ENCODE assay signal across 21 cellular contexts in genomic region chr6:3893487-3893886, GRCh38. TPM values are rescaled to one million over a fixed set of nuclear protein-coding genes. Genes with fewer than 3 reads are reported as not detected.
DNase-seq lines count a peak whose midpoint lies in the region; ATAC-seq, FAIRE-seq and TF ChIP-seq lines count a peak whose summit lies in the region.
"Had no signal": no experiment of that assay in that cellular context is flagged by ENCODE, and none has a peak within 500 bp of the region (broad histone marks: within the 10 kb centered on the region; RNA-seq: fewer than 3 reads in every experiment).

No MANE protein-coding gene starts in this region.

- FAIRE-seq in K562 (lab: Jason Lieb, UNC): no peak
- FAIRE-seq: G401.6, GM12892, GM19239, H1 had no signal

- H3K27ac Mint-ChIP-seq in WTC11 (no peak overlapping the region), mesothelial cell of epicardium (peak overlapping the region; percentile 69)
- H3K27ac Mint-ChIP-seq: B cell; CD4-positive, CD25-positive, alpha-beta regulatory T cell; CD8-positive, alpha-beta T cell had no signal

- H3K4me3 Mint-ChIP-seq in WTC11 (no peak overlapping the region), mesothelial cell of epicardium (no peak overlapping the region)
- H3K4me3 Mint-ChIP-seq: B cell; CD4-positive, CD25-positive, alpha-beta regulatory T cell; CD8-positive, alpha-beta T cell had no signal

- no peak for TF ChIP-seq RAD21 in K562 (CRISPR knock-in tag; conservative IDR thresholded peaks at IDR 0.05 in 1 of 2, IDR thresholded peaks at IDR 0.05 in 1 of 2)

- intact Hi-C loops in K562 (cut with micrococcal nuclease): no loop called here

- no peak overlapping the region for H3K9ac ChIP-seq in K562 (ENCODE audit: insufficient read depth in 1 of 2, low read depth in 2 of 2, low read length in 2 of 2)
- H3K9ac ChIP-seq: BLaER1, GM23248 had no signal

- H3K4me3 ChIP-seq in K562: no peak overlapping the region
- no peak overlapping the region for H3K4me3 ChIP-seq in osteoblast (ENCODE audit: insufficient read depth, low read length)
- H3K4me3 ChIP-seq: BLaER1, GM23248 had no signal

- CTCF ChIA-PET in WTC11 (lab: Charles Lee) (interaction anchor here (0.5 to 5.2 kb wide), 5 partner anchors 8 to 332 kb away, joined by 3 to 45 read pairs (median 14); partner anchors contain the start of gene FAM50B), K562 (lab: Yijun Ruan, JAX; ENCODE audit: low intra/inter-chr PET ratio) (no interaction called here)

- TF ChIP-seq CTCF in WTC11 (IDR thresholded peaks at IDR 0.05): no peak
- no peak for TF ChIP-seq CTCF in K562 (IDR thresholded peaks at IDR 0.05 in 2 of 3, conservative IDR thresholded peaks at IDR 0.05 in 1 of 3; ENCODE audit: insufficient read depth in 2 of 3, low read depth in 1 of 3, low read length in 3 of 3)
- no peak for TF ChIP-seq CTCF in mesothelial cell of epicardium (IDR thresholded peaks at IDR 0.05; ENCODE audit: unreplicated experiment)
- TF ChIP-seq CTCF in osteoblast (IDR thresholded peaks at IDR 0.05; ENCODE audit: extremely low read depth, low read depth, low read length): no peak

- H3K4me1 Mint-ChIP-seq in WTC11 (peaks cover 55% of the 10 kb centered on the region), mesothelial cell of epicardium (peaks cover 25% of the 10 kb centered on the region)
- H3K4me1 Mint-ChIP-seq: B cell; CD4-positive, CD25-positive, alpha-beta regulatory T cell had no signal

- 43% methylated on average over 10 of the region's 10 CpGs for WGBS in K562 (ENCODE audit: insufficient coverage, low coverage, missing lambda C conversion rate)

- H3K36me3 Mint-ChIP-seq in WTC11 (no peaks in the 10 kb centered on the region), mesothelial cell of epicardium (no peaks in the 10 kb centered on the region)
- H3K36me3 Mint-ChIP-seq: CD4-positive, CD25-positive, alpha-beta regulatory T cell; CD8-positive, alpha-beta T cell had no signal

- no peak for TF ChIP-seq EP300 in K562 (IDR thresholded peaks at IDR 0.05; ENCODE audit: low read length)

- H3K27me3 ChIP-seq in K562 (ENCODE audit: control insufficient read depth in 2 of 2, insufficient read depth in 2 of 2, low read length in 2 of 2) (peaks cover 24 to 36% of the 10 kb centered on the region in 2 experiments), osteoblast (ENCODE audit: insufficient read depth, low read length) (no peaks in the 10 kb centered on the region)
- H3K27me3 ChIP-seq: BLaER1 had no signal

- H3K9me1 ChIP-seq in K562 (ENCODE audit: control insufficient read depth, insufficient read depth, low read length): no peaks in the 10 kb centered on the region

- H3K27ac ChIP-seq in K562 (ENCODE audit: extremely low read depth, low read depth, low read length): no peak overlapping the region
- no peak overlapping the region for H3K27ac ChIP-seq in osteoblast (ENCODE audit: low read depth, low read length)
- H3K27ac ChIP-seq: BLaER1, C4-2B, GM23248 had no signal

- H3K79me2 ChIP-seq in K562 (ENCODE audit: control insufficient read depth, insufficient read depth, low read length): no peaks in the 10 kb centered on the region
- no peaks in the 10 kb centered on the region for H3K79me2 ChIP-seq in osteoblast (ENCODE audit: insufficient read depth, low read length)

- H3K4me2 ChIP-seq in K562 (ENCODE audit: insufficient read depth, low read length) (no peak overlapping the region), osteoblast (ENCODE audit: insufficient read depth, low read length) (no peak overlapping the region)
- H3K4me2 ChIP-seq: BLaER1 had no signal

- ATAC-seq in WTC11 (no peak), K562 (no peak)
- ATAC-seq: CD8-positive, alpha-beta T cell had no signal

- H3K9me3 Mint-ChIP-seq in WTC11 (peaks cover 5% of the 10 kb centered on the region), mesothelial cell of epicardium (peaks cover 5% of the 10 kb centered on the region)
- H3K9me3 Mint-ChIP-seq: CD8-positive, alpha-beta T cell had no signal

- H3K27me3 Mint-ChIP-seq in WTC11 (ENCODE audit: low read depth) (peaks cover 7% of the 10 kb centered on the region), mesothelial cell of epicardium (ENCODE audit: low read depth) (no peaks in the 10 kb centered on the region)
- H3K27me3 Mint-ChIP-seq: CD4-positive, CD25-positive, alpha-beta regulatory T cell had no signal

- BruUV-seq in K562 (replicated peaks; lab: Mats Ljungman, UMichigan): no TSS peak

- H3K9me3 ChIP-seq in K562 (replicated peaks; ENCODE audit: control insufficient read depth, insufficient read depth, low read depth, low read length) (no peaks in the 10 kb centered on the region), osteoblast (ENCODE audit: low read depth, low read length) (no peaks in the 10 kb centered on the region)
- H3K9me3 ChIP-seq: BLaER1, Caco-2 had no signal

- H3K4me1 ChIP-seq in K562 (replicated peaks in 1 of 2; ENCODE audit: control insufficient read depth in 2 of 2, insufficient read depth in 2 of 2, low read length in 2 of 2) (no peaks in the 10 kb centered on the region), osteoblast (ENCODE audit: insufficient read depth, low read length) (peaks cover 6% of the 10 kb centered on the region)

- no peak for DNase-seq in WTC11 (ENCODE audit: low spot score)
- no peak for DNase-seq in K562 (ENCODE audit: extremely low read depth in 1 of 4, low spot score in 3 of 4)
- DNase-seq in mesothelial cell of epicardium (ENCODE audit: low spot score in 2 of 2, unreplicated experiment in 2 of 2): no peak
- DNase-seq in NCI-H1048 (lab: John Stamatoyannopoulos, UW): no peak
- no peak for DNase-seq in AML-193 (lab: John Stamatoyannopoulos, UW)
- DNase-seq in osteoblast (ENCODE audit: insufficient read length, low spot score, missing footprints): no peak
- DNase-seq: Caco-2; CD4-positive, CD25-positive, alpha-beta regulatory T cell; CD8-positive, alpha-beta T cell; DMS153; DND-41; GM23248; H7; HCEC 1CT had no signal

- TF ChIP-seq POLR2A in K562 (conservative IDR thresholded peaks at IDR 0.05): no peak

- H4K20me1 ChIP-seq in K562 (replicated peaks; ENCODE audit: control insufficient read depth, insufficient read depth, low read length) (no peaks in the 10 kb centered on the region), osteoblast (ENCODE audit: insufficient read depth, low read length) (no peaks in the 10 kb centered on the region)
- H4K20me1 ChIP-seq: BLaER1 had no signal

- H2AFZ ChIP-seq in K562 (ENCODE audit: low read depth, low read length) (no peak overlapping the region), osteoblast (ENCODE audit: low read length) (no peak overlapping the region)
- H2AFZ ChIP-seq: GM23248 had no signal

- POLR2A ChIA-PET in WTC11 (lab: Charles Lee): no interaction called here
- POLR2A ChIA-PET in K562 (lab: Yijun Ruan, JAX): interaction anchor here (0.9 kb wide), 1 partner anchor 21 kb away, joined by 3 read pairs; no protein-coding TSS in a partner anchor

- H3K36me3 ChIP-seq in K562 (ENCODE audit: control insufficient read depth, insufficient read depth, low read length): no peaks in the 10 kb centered on the region
- no peaks in the 10 kb centered on the region for H3K36me3 ChIP-seq in osteoblast (ENCODE audit: insufficient read depth, low read length)
- H3K36me3 ChIP-seq: BLaER1 had no signal

- in situ Hi-C loops in K562 (cut with MboI): no loop called here

TF ChIP-seq in WTC11, 78 proteins besides CTCF, POLR2A, EP300 and RAD21:
- TF ChIP-seq TP53 (CRISPR knock-in tag; IDR thresholded peaks at IDR 0.05) (no peak), NFYB (CRISPR knock-in tag; conservative IDR thresholded peaks at IDR 0.05; ENCODE audit: low read depth) (peak; percentile 56)

TF ChIP-seq in K562, 482 proteins besides CTCF, POLR2A, EP300 and RAD21 (continues in another document):
- TF ChIP-seq LCOR (CRISPR knock-in tag; IDR thresholded peaks at IDR 0.05) (no peak), MCM2 (IDR thresholded peaks at IDR 0.05; ENCODE audit: low read depth) (no peak), RBM25 (IDR thresholded peaks at IDR 0.05; ENCODE audit: low read depth, low read length, severe bottlenecking) (peak; percentile 25), ZBTB2 (IDR thresholded peaks at IDR 0.05) (no peak)

RNA-seq across cellular contexts. Expression of gene FAM50B, which starts 44.3 kb away (rescaled TPM):
- total RNA-seq in WTC11 (2021) (2.1 to 3.6 TPM (median 3.3 TPM) in 3 replicates), K562 (2014; rRNA removed) (not detected in 2 replicates), K562 (2014; rRNA removed; fragmentation: Illumina TruSeq; extraction: Trizol) (not detected in 2 replicates), K562 (2015; rRNA removed; fragmentation: Illumina TruSeq; extraction: Trizol) (not detected in 2 replicates), K562 (2021) (0.09 and 0.13 TPM in 2 replicates), mesothelial cell of epicardium (7.0 to 7.9 TPM (median 7.1 TPM) in 3 replicates), osteoblast (7.1 and 8.0 TPM in 2 replicates)
- total RNA-seq in K562 (2011; cell fraction: chromatin; rRNA removed; ENCODE audit: low replicate concordance): not detected in 2 replicates
- total RNA-seq in K562 (2011; cell fraction: nucleolus; rRNA removed): not detected in 2 replicates
- not detected in 2 replicates for total RNA-seq in K562 (2011; cell fraction: nucleoplasm; rRNA removed)
- polyA plus RNA-seq in K562 (2011; rRNA removed) (0.04 and 0.13 TPM in 2 replicates), K562 (2014; fragmentation: Illumina TruSeq; extraction: Trizol) (not detected in 2 replicates), K562 (2014; fragmentation: Nextera tagmentation; extraction: Ambion mirVana) (not detected), K562 (2014; rRNA removed) (0.16 TPM in 1 of 2 replicates, not detected in the other)
- polyA plus RNA-seq in K562 (2011; cell fraction: cytosol; rRNA removed): 0.12 TPM in 1 of 2 replicates, not detected in the other
- 0.07 TPM in 1 of 2 replicates, not detected in the other for polyA plus RNA-seq in K562 (2011; cell fraction: nucleus; rRNA removed)
- 0.07 and 0.11 TPM in 2 replicates for polyA plus RNA-seq in K562 (2012)
- not detected in 2 replicates for polyA minus RNA-seq in K562 (2011; rRNA and poly(A)+ RNA removed)
- not detected in 2 replicates for polyA minus RNA-seq in K562 (2011; cell fraction: cytosol; rRNA and poly(A)+ RNA removed)
- polyA minus RNA-seq in K562 (2011; cell fraction: nucleus; rRNA and poly(A)+ RNA removed): not detected in 2 replicates
- total RNA-seq: Caco-2 had no signal

Comparison
In these comparisons a context has a peak if more than half of its experiments do, and no peak if none do; other contexts are left out.
1. Of the 49 proteins assayed by ChIP-seq in both K562 and WTC11: peak only in K562: none; only in WTC11: none; in both: NFYB; in neither: 48.